27 cellular contexts compared by ENCODE assay signal in the genomic region with DNA sequence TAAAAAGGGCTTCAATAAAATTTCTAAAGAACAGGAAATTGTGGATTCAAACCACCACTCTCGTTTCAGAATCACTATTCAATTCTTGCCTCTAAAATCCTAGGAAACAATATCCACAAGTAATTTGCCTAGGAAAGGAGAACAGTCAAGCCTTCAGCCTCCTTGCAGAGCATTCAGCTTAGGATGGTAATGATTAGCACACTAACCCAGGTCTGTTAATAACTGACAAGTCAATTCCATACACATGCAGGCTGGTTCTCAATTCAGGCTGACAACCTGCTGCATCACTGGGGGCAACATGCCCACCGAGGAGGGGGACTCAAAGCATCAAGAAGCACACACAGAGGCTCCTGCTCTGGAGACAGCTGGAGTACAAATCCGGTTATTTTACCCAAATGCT.
"Had no signal": no experiment of that assay in that cellular context is flagged by ENCODE, and none has a peak within 500 bp of the region (broad histone marks: within the 10 kb centered on the region; RNA-seq: fewer than 3 reads in every experiment).

No MANE protein-coding gene starts in this region.

- H3K27me3 ChIP-seq: adrenal gland, ascending aorta, brain microvascular endothelial cell, esophagus muscularis mucosa, gastrocnemius medialis, transverse colon had no signal

- H3K4me3 ChIP-seq: adrenal gland, ascending aorta, esophagus muscularis mucosa, gastrocnemius medialis, lower lobe of right lung, mucosa of descending colon, transverse colon had no signal

- FAIRE-seq: colon, endothelial cell of umbilical vein, islet of Langerhans, small intestine, urothelium cell line had no signal

- H3K36me3 ChIP-seq: adrenal gland, ascending aorta, brain microvascular endothelial cell, esophagus muscularis mucosa, gastrocnemius medialis, lower lobe of right lung, transverse colon had no signal

- H3K27ac ChIP-seq: adrenal gland, ascending aorta, brain microvascular endothelial cell, esophagus muscularis mucosa, gastrocnemius medialis, lower lobe of right lung, transverse colon had no signal

- H3K4me1 ChIP-seq: adrenal gland, ascending aorta, esophagus muscularis mucosa, gastrocnemius medialis, lower lobe of right lung, transverse colon had no signal

- DNase-seq: activated CD8-positive, alpha-beta memory T cell treated with anti-CD3 and anti-CD28 coated beads for 24 hours; activated CD8-positive, alpha-beta memory T cell treated with anti-CD3 and anti-CD28 coated beads, Interleukin-2, amount 50 U/mL, for 4 hours; activated naive CD4-positive, alpha-beta T cell; activated T-cell treated with anti-CD3 and anti-CD28 coated beads, Interleukin-2, amount 50 U/mL, for 4 hours; adrenal gland; brain microvascular endothelial cell; effector memory CD8-positive, alpha-beta T cell; gastrocnemius medialis; head of caudate nucleus; hypothalamus; lower lobe of right lung; mesendoderm; mucosa of descending colon; occipital lobe; small intestine; stimulated activated CD4-positive, alpha-beta T cell treated with anti-CD3 and anti-CD28 coated beads, Interleukin-2, amount 100 ng/mL, for 24 hours; stimulated activated naive CD8-positive, alpha-beta T cell treated with anti-CD3 and anti-CD28 coated beads, Interleukin-15, amount 100 ng/mL, for 72 hours; transverse colon had no signal

- ATAC-seq: activated T-cell treated with anti-CD3 and anti-CD28 coated beads, Interleukin-2, amount 50 U/mL, for 4 hours; effector memory CD8-positive, alpha-beta T cell; gastrocnemius medialis; left lobe of liver; lower lobe of right lung; mucosa of descending colon; sciatic nerve; stimulated activated effector memory CD8-positive, alpha-beta T cell treated with anti-CD3 and anti-CD28 coated beads, Interleukin-12 subunit alpha, Interleukin-12 subunit beta, amount 100 ng/mL, for 72 hours; stimulated activated naive CD8-positive, alpha-beta T cell treated with anti-CD3 and anti-CD28 coated beads, Interleukin-15, amount 100 ng/mL, for 72 hours had no signal

- H3K9me3 ChIP-seq: adrenal gland, ascending aorta, esophagus muscularis mucosa, gastrocnemius medialis, lower lobe of right lung, mucosa of descending colon, transverse colon had no signal
